In the genomic region with DNA sequence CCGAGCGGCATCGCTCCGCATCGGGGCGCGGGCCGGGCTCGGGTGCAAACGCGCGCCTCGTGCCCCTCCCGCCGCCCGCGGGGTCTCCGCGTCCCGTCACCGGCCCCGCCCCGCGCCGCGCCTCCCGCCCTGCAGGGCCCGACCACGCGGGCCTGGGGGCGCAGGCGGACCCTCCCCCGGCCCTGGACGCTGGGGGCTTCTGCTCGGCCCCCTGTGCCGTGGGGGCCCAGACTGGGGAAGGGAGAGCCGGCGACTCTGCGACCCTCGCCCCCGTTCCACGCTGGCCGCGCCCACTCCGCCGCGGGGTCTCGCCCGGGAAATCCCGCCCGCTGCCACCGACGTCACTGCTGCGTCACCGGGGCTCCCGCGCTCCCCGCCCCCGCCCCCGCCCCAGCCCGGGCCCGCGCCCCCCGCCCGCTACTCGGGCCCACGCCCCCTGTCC, we compare ENCODE assay signal across 8 cellular contexts. TPM values are rescaled to one million over a fixed set of nuclear protein-coding genes. Genes with fewer than 3 reads are reported as not detected.
DNase-seq lines count a peak whose midpoint lies in the region; ATAC-seq and TF ChIP-seq lines count a peak whose summit lies in the region.

Gene GNG4, minus strand, starts transcription at position 63 of the 442 bp plus-strand sequence. CDS start 65,946 bp downstream, outside the sequence.

- H3K4me1 Mint-ChIP-seq in activated T-cell treated with anti-CD3 and anti-CD28 coated beads, Interleukin-2, amount 50 U/mL, for 4 hours (ENCODE audit: low read depth): peaks cover 14% of the 10 kb centered on the region

- H2AFZ ChIP-seq in MM.1S (ENCODE audit: low read length) (peak within 1 kb of the TSS; percentile 52), hepatocyte (peak within 1 kb of the TSS; percentile 54), smooth muscle cell (ENCODE audit: low read depth) (peak within 1 kb of the TSS; percentile 38)

- peak; percentile 73 for DNase-seq in activated effector memory CD4-positive, alpha-beta T cell treated with anti-CD3 and anti-CD28 coated beads, Interleukin-2, amount 50 U/mL, for 16 hours
- no peak for DNase-seq in activated effector memory CD4-positive, alpha-beta T cell treated with Interleukin-2 at 50 U/mL for 16 hours
- DNase-seq in MM.1S (no peak), hepatocyte (ENCODE audit: low spot score) (peak; percentile 72), smooth muscle cell (lab: John Stamatoyannopoulos, UW; ENCODE audit: unreplicated experiment) (no peak), LoVo (ENCODE audit: low spot score) (no peak), NK-92 (lab: John Stamatoyannopoulos, UW; ENCODE audit: unreplicated experiment) (no peak)
- peak; percentile 45 for DNase-seq in activated T-cell treated with anti-CD3 and anti-CD28 coated beads, Interleukin-2, amount 50 U/mL, for 4 hours

- H3K4me3 Mint-ChIP-seq in activated T-cell treated with anti-CD3 and anti-CD28 coated beads, Interleukin-2, amount 50 U/mL, for 4 hours: peak within 1 kb of the TSS; percentile 81

- H3K27ac ChIP-seq in MM.1S (ENCODE audit: low read length) (no peak within 1 kb of the TSS), hepatocyte (peak within 1 kb of the TSS; percentile 80), smooth muscle cell (ENCODE audit: low read depth) (no peak within 1 kb of the TSS)

- peaks cover 10% of the 10 kb centered on the region for H3K9me3 Mint-ChIP-seq in activated T-cell treated with anti-CD3 and anti-CD28 coated beads, Interleukin-2, amount 50 U/mL, for 4 hours

- no peaks in the 10 kb centered on the region for H3K36me3 Mint-ChIP-seq in activated T-cell treated with anti-CD3 and anti-CD28 coated beads, Interleukin-2, amount 50 U/mL, for 4 hours (ENCODE audit: insufficient read depth)

- H3F3A ChIP-seq in MM.1S (ENCODE audit: insufficient read depth, low read length) (no peaks in the 10 kb centered on the region), smooth muscle cell (ENCODE audit: low read depth) (no peaks in the 10 kb centered on the region)

- H4K20me1 ChIP-seq in MM.1S (ENCODE audit: insufficient read depth, low read length) (no peaks in the 10 kb centered on the region), hepatocyte (ENCODE audit: insufficient read depth, poor library complexity, severe bottlenecking) (no peaks in the 10 kb centered on the region), smooth muscle cell (ENCODE audit: low read depth) (no peaks in the 10 kb centered on the region)

- H3K9me3 ChIP-seq in MM.1S (replicated peaks; ENCODE audit: insufficient read depth, low read length) (no peaks in the 10 kb centered on the region), hepatocyte (ENCODE audit: low read depth) (no peaks in the 10 kb centered on the region), smooth muscle cell (replicated peaks; ENCODE audit: low read depth) (no peaks in the 10 kb centered on the region)

- ATAC-seq in activated T-cell treated with anti-CD3 and anti-CD28 coated beads, Interleukin-2, amount 50 U/mL, for 4 hours: peak; percentile 26 to 41

- H3K9me2 ChIP-seq in MM.1S (replicated peaks; ENCODE audit: insufficient read depth, low read length) (no peaks in the 10 kb centered on the region), hepatocyte (replicated peaks; ENCODE audit: insufficient read depth) (no peaks in the 10 kb centered on the region)

- 0% methylated on average over 6 of the region's 67 CpGs for WGBS in hepatocyte (ENCODE audit: low lambda C conversion rate, missing lambda C conversion rate)
- WGBS in smooth muscle cell (ENCODE audit: low lambda C conversion rate): 3% methylated on average over 8 of the region's 67 CpGs

- H3K4me2 ChIP-seq in MM.1S (ENCODE audit: low read depth, low read length) (peak within 1 kb of the TSS; percentile 89), hepatocyte (peak within 1 kb of the TSS; percentile 99), smooth muscle cell (peak within 1 kb of the TSS; percentile 96)

- no peak for TF ChIP-seq CTCF in MM.1S (IDR thresholded peaks at IDR 0.05; ENCODE audit: low read length)
- TF ChIP-seq CTCF in hepatocyte (IDR thresholded peaks at IDR 0.05; ENCODE audit: poor library complexity): no peak
- TF ChIP-seq CTCF in smooth muscle cell (IDR thresholded peaks at IDR 0.05; ENCODE audit: borderline replicate concordance, insufficient read depth, poor library complexity, severe bottlenecking): no peak

- H3K4me3 ChIP-seq in MM.1S (ENCODE audit: low read length) (peak within 1 kb of the TSS; percentile 51), hepatocyte (peak within 1 kb of the TSS; percentile 78), smooth muscle cell (peak within 1 kb of the TSS; percentile 58)

- H3K79me2 ChIP-seq in MM.1S (ENCODE audit: low read length) (no peaks in the 10 kb centered on the region), hepatocyte (no peaks in the 10 kb centered on the region), smooth muscle cell (ENCODE audit: low read depth) (no peaks in the 10 kb centered on the region)

- no peaks in the 10 kb centered on the region for H3K36me3 ChIP-seq in MM.1S (replicated peaks; ENCODE audit: insufficient read depth, low read length)
- no peaks in the 10 kb centered on the region for H3K36me3 ChIP-seq in hepatocyte (replicated peaks; ENCODE audit: insufficient read depth, low read depth)
- H3K36me3 ChIP-seq in smooth muscle cell (ENCODE audit: low read depth): no peaks in the 10 kb centered on the region

- H3K9ac ChIP-seq in MM.1S (ENCODE audit: low read length): no peak within 1 kb of the TSS
- H3K9ac ChIP-seq in smooth muscle cell (ENCODE audit: low read depth): no peak within 1 kb of the TSS

- peaks cover 54% of the 10 kb centered on the region for H3K27me3 Mint-ChIP-seq in activated T-cell treated with anti-CD3 and anti-CD28 coated beads, Interleukin-2, amount 50 U/mL, for 4 hours (ENCODE audit: low read depth)

- H3K27me3 ChIP-seq in MM.1S (replicated peaks; ENCODE audit: insufficient read depth, low read length) (peaks cover 33% of the 10 kb centered on the region), hepatocyte (peaks cover 27% of the 10 kb centered on the region), smooth muscle cell (ENCODE audit: low read depth) (peaks cover 56% of the 10 kb centered on the region)

- H3K4me1 ChIP-seq in MM.1S (ENCODE audit: low read length) (no peaks in the 10 kb centered on the region), hepatocyte (ENCODE audit: insufficient read depth) (peaks cover 8% of the 10 kb centered on the region), smooth muscle cell (ENCODE audit: low read depth) (peaks cover 23% of the 10 kb centered on the region)

RNA-seq across cellular contexts. Expression of gene GNG4, which starts in this region (rescaled TPM):
- total RNA-seq in activated T-cell treated with anti-CD3 and anti-CD28 coated beads, Interleukin-2, amount 50 U/mL, for 4 hours: 1 to 10 TPM in 1 of 3 donors, under 1 TPM in 2; 0.26 to 1.4 (median 0.58) TPM
- total RNA-seq in hepatocyte (4.8 and 6.1 TPM in 2 replicates), smooth muscle cell (0.58 and 3.1 TPM in 2 replicates)
- polyA plus RNA-seq in hepatocyte (9.8 and 11.8 TPM in 2 replicates), smooth muscle cell (2.6 and 2.7 TPM in 2 replicates)

Comparison
In these comparisons a context has a peak if more than half of its experiments do, and no peak if none do; other contexts are left out.
1. DNase-seq: peak in activated effector memory CD4-positive, alpha-beta T cell treated with anti-CD3 and anti-CD28 coated beads, Interleukin-2, amount 50 U/mL, for 16 hours (single experiment), activated T-cell treated with anti-CD3 and anti-CD28 coated beads, Interleukin-2, amount 50 U/mL, for 4 hours (single experiment) and hepatocyte (single experiment); none in activated effector memory CD4-positive, alpha-beta T cell treated with Interleukin-2 at 50 U/mL for 16 hours (single experiment), MM.1S (single experiment), smooth muscle cell (single experiment), LoVo (single experiment) and NK-92 (single experiment).
2. Peak in every context shown above with its lines, with median percentiles within 50 percentile points of each other: H2AFZ ChIP-seq, H3K4me2 ChIP-seq and H3K4me3 ChIP-seq.